Comparison of ENCODE assay signal across 10 cellular contexts in the genomic region with DNA sequence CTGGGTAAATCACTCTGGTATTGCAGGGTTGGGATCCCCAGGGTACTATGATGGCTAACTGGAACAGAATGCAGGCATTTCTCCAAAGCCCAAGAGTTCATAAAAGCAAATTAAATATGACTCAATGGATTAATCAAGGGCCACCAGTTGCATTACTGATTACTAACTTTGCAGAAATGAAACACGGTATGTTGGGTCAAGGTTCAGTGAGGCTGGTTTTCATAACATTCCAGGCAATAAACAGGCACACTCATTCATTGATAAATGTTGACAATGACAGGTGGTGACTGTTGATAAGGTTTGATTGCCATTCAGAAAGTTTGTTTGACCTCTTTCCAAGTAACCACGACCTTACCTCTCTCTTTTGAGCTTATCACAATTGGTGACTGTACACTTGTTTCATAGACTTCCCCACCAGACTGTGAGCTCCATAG. TPM values are rescaled to one million over a fixed set of nuclear protein-coding genes. Genes with fewer than 3 reads are reported as not detected.
DNase-seq lines count a peak whose midpoint lies in the region; ATAC-seq and TF ChIP-seq lines count a peak whose summit lies in the region.
"Had no signal": no experiment of that assay in that cellular context is flagged by ENCODE, and none has a peak within 500 bp of the region (broad histone marks: within the 10 kb centered on the region; RNA-seq: fewer than 3 reads in every experiment).

No MANE protein-coding gene starts in this region.

- CTCF ChIA-PET in BJ (lab: Yijun Ruan, JAX), result interaction anchor here (1.5 to 1.8 kb wide), 3 partner anchors 15 to 156 kb away, joined by 3 to 4 read pairs (median 4); no protein-coding TSS in a partner anchor

- H3K27ac ChIP-seq in thyroid gland, result peak overlapping the region; percentile 22 to 77 (median 25)

- POLR2A ChIA-PET in BJ (lab: Charles Lee), result no interaction called here

- H3K9me3 ChIP-seq in thyroid gland, result no peaks in the 10 kb centered on the region

- peaks cover 12 to 26% of the 10 kb centered on the region in 2 donors for H3K4me1 ChIP-seq in thyroid gland

- intact Hi-C loops in left colon (cut with DNase I, micrococcal nuclease) (no loop called here), thyroid gland (cut with DNase I) (loop anchor here (5.0 kb wide), 1 partner anchor 85 kb away; a partner anchor contains a TSS)

- H3K27me3 ChIP-seq in BJ (ENCODE audit: control insufficient read depth, insufficient read depth, low read length) (no peaks in the 10 kb centered on the region), thyroid gland (no peaks in the 10 kb centered on the region)

- 38 to 57% methylated on average over 2 of the region's 2 CpGs for WGBS in thyroid gland, 2 donors

- ATAC-seq in HG03460 (IDR thresholded peaks at IDR 0.05; ENCODE audit: unreplicated experiment) (peak; percentile 3), left colon (peak; percentile 72), HG02852 (IDR thresholded peaks at IDR 0.05; ENCODE audit: unreplicated experiment) (no peak)

- no peak for TF ChIP-seq CTCF in BJ (IDR thresholded peaks at IDR 0.05; ENCODE audit: insufficient read depth, low read depth, low read length)
- no peak for TF ChIP-seq CTCF in thyroid gland (IDR thresholded peaks at IDR 0.05)

- TF ChIP-seq POLR2A in thyroid gland (IDR thresholded peaks at IDR 0.05), result no peak

- peaks cover 8% of the 10 kb centered on the region for H3K36me3 ChIP-seq in BJ (ENCODE audit: control insufficient read depth, insufficient read depth, low read length)
- H3K36me3 ChIP-seq in thyroid gland, result peaks cover 4 to 7% of the 10 kb centered on the region in 2 donors

- DNase-seq in BJ (ENCODE audit: low read depth) (peak; percentile 82), amniotic stem cell (lab: John Stamatoyannopoulos, UW) (peak; percentile 38), left colon (no peak), thyroid gland (no peak)
- no peak for DNase-seq in activated CD8-positive, alpha-beta memory T cell treated with anti-CD3 and anti-CD28 coated beads for 24 hours
- no peak for DNase-seq in activated CD4-positive, alpha-beta T cell treated with anti-CD3 and anti-CD28 coated beads for 48 hours

- H3K4me3 ChIP-seq in BJ (ENCODE audit: low read depth, low read length), result peak overlapping the region; percentile 100
- peak overlapping the region in 1 of 3 donors; percentile 94 for H3K4me3 ChIP-seq in thyroid gland (replicated peaks in 1 of 3)

RNA-seq across cellular contexts. Expression of a gene that starts 0.5 kb away (rescaled TPM):
- polyA plus RNA-seq in BJ (2011; rRNA removed), result 50.9 and 72.1 TPM in 2 replicates
- 64.1 and 75.0 TPM in 2 replicates for polyA minus RNA-seq in BJ (2011; rRNA and poly(A)+ RNA removed)
- total RNA-seq in left colon (10 to 100 TPM; 22.2 to 26.5 TPM), thyroid gland (10 to 100 TPM; 52.0 to 83.0 (median 56.3) TPM)

RNA-seq across cellular contexts. Expression of a gene that starts 12.0 kb away (rescaled TPM):
- polyA plus RNA-seq in BJ (2011; rRNA removed), result 140 and 156 TPM in 2 replicates
- polyA minus RNA-seq in BJ (2011; rRNA and poly(A)+ RNA removed), result 25.6 and 39.8 TPM in 2 replicates
- total RNA-seq in left colon, result 10 to 100 TPM; 78.8 to 90.5 TPM
- total RNA-seq in thyroid gland, result 10 to 100 TPM; 67.9 to 93.9 (median 87.9) TPM

RNA-seq across cellular contexts. Expression of a gene that starts 23.9 kb away (rescaled TPM):
- not detected in 2 replicates for polyA plus RNA-seq in BJ (2011; rRNA removed)
- polyA minus RNA-seq in BJ (2011; rRNA and poly(A)+ RNA removed), result not detected in 2 replicates
- total RNA-seq in left colon (not detected), thyroid gland (not detected)
- total RNA-seq: NCI-H460, subcutaneous adipose tissue had no signal

RNA-seq across cellular contexts. Expression of a gene that starts 53.7 kb away (rescaled TPM):
- polyA plus RNA-seq in BJ (2011; rRNA removed), result not detected in 2 replicates
- not detected in 2 replicates for polyA minus RNA-seq in BJ (2011; rRNA and poly(A)+ RNA removed)
- total RNA-seq in left colon (10 to 100 TPM; 18.8 to 24.3 TPM), thyroid gland (1 to 10 TPM in 3 of 4 donors, under 1 TPM in 1; 0.94 to 4.6 (median 2.5) TPM)
- total RNA-seq: NCI-H460 had no signal

Comparison
In these comparisons a context has a peak if more than half of its experiments do, and no peak if none do; other contexts are left out.
1. DNase-seq: peak in BJ (single experiment) and amniotic stem cell (single experiment); none in left colon (0 of 2), thyroid gland (0 of 2), activated CD8-positive, alpha-beta memory T cell treated with anti-CD3 and anti-CD28 coated beads for 24 hours (single experiment) and activated CD4-positive, alpha-beta T cell treated with anti-CD3 and anti-CD28 coated beads for 48 hours (single experiment).